In the genomic region with DNA sequence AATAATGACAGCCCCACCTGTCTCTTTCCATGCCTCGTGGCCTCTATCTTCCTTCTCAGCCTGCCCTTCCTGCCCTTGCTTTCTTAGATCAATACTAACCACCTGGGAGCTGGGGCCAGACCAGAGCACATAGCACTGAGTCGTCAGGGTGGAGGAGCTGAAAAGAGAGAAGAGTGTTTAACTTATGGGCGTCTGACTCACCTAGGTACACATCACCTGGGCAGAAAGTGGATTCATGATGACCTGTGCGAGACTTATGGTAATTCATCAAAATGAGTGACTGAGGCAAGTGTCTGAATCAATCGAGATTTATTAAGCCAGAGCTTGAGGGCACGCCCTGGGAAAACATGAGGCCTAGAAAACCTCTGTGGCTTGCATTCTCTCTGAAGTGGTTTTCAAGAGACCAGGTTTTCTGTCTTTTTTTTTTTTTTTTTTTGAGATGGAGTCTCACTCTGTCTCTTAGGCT, we compare ENCODE assay signal across 1 cellular context.
TF ChIP-seq lines count a peak whose summit lies in the region.

No MANE protein-coding gene starts in this region.

TF ChIP-seq in HCT116, 20 proteins besides CTCF, POLR2A, EP300 and RAD21 (continued from another document):
- TF ChIP-seq, protein P1, sequence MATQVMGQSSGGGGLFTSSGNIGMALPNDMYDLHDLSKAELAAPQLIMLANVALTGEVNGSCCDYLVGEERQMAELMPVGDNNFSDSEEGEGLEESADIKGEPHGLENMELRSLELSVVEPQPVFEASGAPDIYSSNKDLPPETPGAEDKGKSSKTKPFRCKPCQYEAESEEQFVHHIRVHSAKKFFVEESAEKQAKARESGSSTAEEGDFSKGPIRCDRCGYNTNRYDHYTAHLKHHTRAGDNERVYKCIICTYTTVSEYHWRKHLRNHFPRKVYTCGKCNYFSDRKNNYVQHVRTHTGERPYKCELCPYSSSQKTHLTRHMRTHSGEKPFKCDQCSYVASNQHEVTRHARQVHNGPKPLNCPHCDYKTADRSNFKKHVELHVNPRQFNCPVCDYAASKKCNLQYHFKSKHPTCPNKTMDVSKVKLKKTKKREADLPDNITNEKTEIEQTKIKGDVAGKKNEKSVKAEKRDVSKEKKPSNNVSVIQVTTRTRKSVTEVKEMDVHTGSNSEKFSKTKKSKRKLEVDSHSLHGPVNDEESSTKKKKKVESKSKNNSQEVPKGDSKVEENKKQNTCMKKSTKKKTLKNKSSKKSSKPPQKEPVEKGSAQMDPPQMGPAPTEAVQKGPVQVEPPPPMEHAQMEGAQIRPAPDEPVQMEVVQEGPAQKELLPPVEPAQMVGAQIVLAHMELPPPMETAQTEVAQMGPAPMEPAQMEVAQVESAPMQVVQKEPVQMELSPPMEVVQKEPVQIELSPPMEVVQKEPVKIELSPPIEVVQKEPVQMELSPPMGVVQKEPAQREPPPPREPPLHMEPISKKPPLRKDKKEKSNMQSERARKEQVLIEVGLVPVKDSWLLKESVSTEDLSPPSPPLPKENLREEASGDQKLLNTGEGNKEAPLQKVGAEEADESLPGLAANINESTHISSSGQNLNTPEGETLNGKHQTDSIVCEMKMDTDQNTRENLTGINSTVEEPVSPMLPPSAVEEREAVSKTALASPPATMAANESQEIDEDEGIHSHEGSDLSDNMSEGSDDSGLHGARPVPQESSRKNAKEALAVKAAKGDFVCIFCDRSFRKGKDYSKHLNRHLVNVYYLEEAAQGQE (IDR thresholded peaks at IDR 0.05; ENCODE audit: low read depth) = no peak
- TF ChIP-seq SRF (IDR thresholded peaks at IDR 0.05; ENCODE audit: low read depth) (peak; percentile 55; the same call in 1 of the 2 replicates), YY1 (IDR thresholded peaks at IDR 0.05; ENCODE audit: extremely low read depth, insufficient replicate concordance, low read depth, low read length) (no peak), FOSL1 (IDR thresholded peaks at IDR 0.05; ENCODE audit: low read depth) (peak; percentile 88)
